ENCODE assay signal across 1 cellular context in genomic region chr6:96604420-96604819, GRCh38.
TF ChIP-seq lines count a peak whose summit lies in the region.

No MANE protein-coding gene starts in this region.

TF ChIP-seq in H1, 55 proteins besides CTCF, POLR2A, EP300 and RAD21 (continued from another document):
- TF ChIP-seq MAX (IDR thresholded peaks at IDR 0.05), result no peak
- TF ChIP-seq JUN (IDR thresholded peaks at IDR 0.05; ENCODE audit: low read depth, low read length), result no peak
- TF ChIP-seq SP1 (IDR thresholded peaks at IDR 0.05; ENCODE audit: low read depth, low read length), result no peak
- no peak for TF ChIP-seq KDM1A (IDR thresholded peaks at IDR 0.05; ENCODE audit: borderline replicate concordance, low read length)
- no peak for TF ChIP-seq YY1 (IDR thresholded peaks at IDR 0.05; ENCODE audit: low read depth, low read length)
- no peak for TF ChIP-seq SIN3A (conservative IDR thresholded peaks at IDR 0.05 in 1 of 2, IDR thresholded peaks at IDR 0.05 in 1 of 2; ENCODE audit: low read depth in 1 of 2, low read length in 2 of 2)
- no peak for TF ChIP-seq BRCA1 (IDR thresholded peaks at IDR 0.05; ENCODE audit: low read depth, low read length)
- no peak for TF ChIP-seq CHD1 (IDR thresholded peaks at IDR 0.05; ENCODE audit: low read depth, low read length)
TF ChIP-seq in H1: peak in this region for 0.
